ENCODE assay signal across 16 cellular contexts in the genomic region with DNA sequence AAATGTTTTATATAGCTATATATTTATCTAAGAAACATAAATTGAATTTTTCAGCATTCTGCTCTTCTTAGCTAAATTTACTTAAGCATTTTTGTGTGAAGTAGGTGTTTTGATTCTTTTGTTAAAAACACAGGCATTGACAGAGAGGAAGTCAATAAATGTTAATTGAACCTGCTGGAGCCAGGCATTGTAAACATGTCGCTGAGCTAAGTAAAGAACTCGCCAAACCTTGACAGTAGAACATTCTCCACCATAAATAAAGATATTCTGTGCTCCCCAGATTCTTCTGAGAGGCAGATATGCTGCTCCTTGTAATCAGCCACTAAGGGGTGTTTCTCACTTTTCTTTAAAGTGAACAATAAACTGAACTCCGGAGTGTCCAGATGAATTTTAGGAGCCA. TPM values are rescaled to one million over a fixed set of nuclear protein-coding genes. Genes with fewer than 3 reads are reported as not detected.
A peak's percentile ranks its signal among the peaks of the same experiment; 100 is the strongest.
DNase-seq lines count a peak whose midpoint lies in the region; ATAC-seq and TF ChIP-seq lines count a peak whose summit lies in the region.
"Had no signal": no experiment of that assay in that cellular context is flagged by ENCODE, and none has a peak within 500 bp of the region (broad histone marks: within the 10 kb centered on the region; RNA-seq: fewer than 3 reads in every experiment).

No MANE protein-coding gene starts in this region.

- peak overlapping the region in 2 of 5 experiments; percentile 31 to 49 for H3K4me3 Mint-ChIP-seq in brain
- no peak overlapping the region for H3K4me3 Mint-ChIP-seq in type B pancreatic cell
- H3K4me3 Mint-ChIP-seq in activated CD4-positive, alpha-beta T cell treated with anti-CD3 and anti-CD28 coated beads for 36 hours: no peak overlapping the region
- H3K4me3 Mint-ChIP-seq: T-helper 1 cell treated with Interleukin-12 subunit alpha and Interleukin-12 subunit beta and Interleukin-4 antibody, amounts not matched to agents 30 μg/mL and 1 μg/mL, for 36 hours had no signal

- H3K27me3 Mint-ChIP-seq in brain: no peaks in the 10 kb centered on the region
- no peaks in the 10 kb centered on the region for H3K27me3 Mint-ChIP-seq in type B pancreatic cell
- no peaks in the 10 kb centered on the region for H3K27me3 Mint-ChIP-seq in activated CD4-positive, alpha-beta T cell treated with anti-CD3 and anti-CD28 coated beads for 36 hours

- no peak overlapping the region for H3K4me3 ChIP-seq in muscle layer of duodenum (ENCODE audit: low read depth in 1 of 2, low read length in 2 of 2)
- H3K4me3 ChIP-seq: A549, testis had no signal

- H3K9me3 ChIP-seq in muscle layer of duodenum (ENCODE audit: control insufficient read depth in 1 of 2, low read length in 2 of 2): no peaks in the 10 kb centered on the region
- H3K9me3 ChIP-seq: A549, testis had no signal

- peaks cover 20% of the 10 kb centered on the region for H3K36me3 Mint-ChIP-seq in brain
- H3K36me3 Mint-ChIP-seq in type B pancreatic cell: peaks cover 10% of the 10 kb centered on the region
- H3K36me3 Mint-ChIP-seq in activated CD4-positive, alpha-beta T cell treated with anti-CD3 and anti-CD28 coated beads for 36 hours (ENCODE audit: low read depth): no peaks in the 10 kb centered on the region

- H3K9me3 Mint-ChIP-seq in brain: no peaks in the 10 kb centered on the region
- H3K9me3 Mint-ChIP-seq in type B pancreatic cell: no peaks in the 10 kb centered on the region
- H3K9me3 Mint-ChIP-seq in activated CD4-positive, alpha-beta T cell treated with anti-CD3 and anti-CD28 coated beads for 36 hours (ENCODE audit: low read depth): no peaks in the 10 kb centered on the region
- H3K9me3 Mint-ChIP-seq: T-helper 1 cell treated with Interleukin-12 subunit alpha and Interleukin-12 subunit beta and Interleukin-4 antibody, amounts not matched to agents 30 μg/mL and 1 μg/mL, for 36 hours had no signal

- intact Hi-C loops in activated CD4-positive, alpha-beta T cell treated with anti-CD3 and anti-CD28 coated beads for 36 hours (cut with DNase I, micrococcal nuclease): no loop called here

- H3K4me1 Mint-ChIP-seq in brain (peaks cover 26% of the 10 kb centered on the region), type B pancreatic cell (ENCODE audit: unreplicated experiment) (peaks cover 10% of the 10 kb centered on the region)
- H3K4me1 Mint-ChIP-seq in activated CD4-positive, alpha-beta T cell treated with anti-CD3 and anti-CD28 coated beads for 36 hours: no peaks in the 10 kb centered on the region

- no peaks in the 10 kb centered on the region for H3K27me3 ChIP-seq in muscle layer of duodenum (ENCODE audit: low read depth, low read length)
- H3K27me3 ChIP-seq: testis had no signal

- H3K27ac Mint-ChIP-seq in brain: peak overlapping the region in 4 of 5 experiments; percentile 70 to 89 (median 80)
- peak overlapping the region; percentile 64 for H3K27ac Mint-ChIP-seq in type B pancreatic cell
- no peak overlapping the region for H3K27ac Mint-ChIP-seq in activated CD4-positive, alpha-beta T cell treated with anti-CD3 and anti-CD28 coated beads for 36 hours
- H3K27ac Mint-ChIP-seq: T-helper 1 cell treated with Interleukin-12 subunit alpha and Interleukin-12 subunit beta and Interleukin-4 antibody, amounts not matched to agents 30 μg/mL and 1 μg/mL, for 36 hours had no signal

- no peak for ATAC-seq in activated CD4-positive, alpha-beta T cell treated with anti-CD3 and anti-CD28 coated beads for 36 hours

- POLR2A ChIA-PET in activated CD4-positive, alpha-beta T cell treated with anti-CD3 and anti-CD28 coated beads for 36 hours (lab: Charles Lee): no interaction called here

- H3K27ac ChIP-seq in muscle layer of duodenum (ENCODE audit: low read length): peak overlapping the region; percentile 52
- H3K27ac ChIP-seq: A549, testis had no signal

- H3K36me3 ChIP-seq in muscle layer of duodenum (ENCODE audit: control insufficient read depth in 1 of 2, insufficient read depth in 2 of 2, low read length in 2 of 2): peaks cover 0 to 7% of the 10 kb centered on the region in 2 donors

- no peak for TF ChIP-seq CTCF in brain (conservative IDR thresholded peaks at IDR 0.05)
- no peak for TF ChIP-seq CTCF in type B pancreatic cell (conservative IDR thresholded peaks at IDR 0.05)

- DNase-seq in NCI-H1105 treated with DMSO at 0.1 percent for 48 hours (lab: John Stamatoyannopoulos, UW): peak; percentile 26
- DNase-seq in NCI-H1105 (lab: John Stamatoyannopoulos, UW): no peak
- DNase-seq in type B pancreatic cell (ENCODE audit: extremely low spot score, unreplicated experiment): no peak
- DNase-seq in ureter (ENCODE audit: low spot score): no peak
- no peak for DNase-seq in activated CD4-positive, alpha-beta T cell treated with anti-CD3 and anti-CD28 coated beads for 36 hours
- DNase-seq in RKO (ENCODE audit: low spot score): no peak
- DNase-seq: activated CD4-positive, CD25-positive, alpha-beta regulatory T cell; GOT3; NCI-H2107; SHP77; testis had no signal

- CTCF ChIA-PET in activated CD4-positive, alpha-beta T cell treated with anti-CD3 and anti-CD28 coated beads for 36 hours (lab: Charles Lee): interaction anchor here (1.2 kb wide), 1 partner anchor 9 kb away, joined by 4 read pairs; no protein-coding TSS in a partner anchor

- peaks cover 0 to 31% of the 10 kb centered on the region in 2 donors for H3K4me1 ChIP-seq in muscle layer of duodenum (ENCODE audit: control insufficient read depth in 1 of 2, insufficient read depth in 2 of 2, low read length in 2 of 2)
- H3K4me1 ChIP-seq: A549, testis had no signal

RNA-seq across cellular contexts. Expression of gene SYNM, which starts 38.4 kb away (rescaled TPM):
- polyA plus RNA-seq in brain (ENCODE audit: insufficient read depth, low read depth, low replicate concordance): 20.2 TPM
- total RNA-seq in type B pancreatic cell (ENCODE audit: low replicate concordance) (2.2 and 4.1 TPM in 2 replicates), ureter (189 TPM)
- total RNA-seq in activated CD4-positive, alpha-beta T cell treated with anti-CD3 and anti-CD28 coated beads for 36 hours: under 1 TPM; 0.09 to 0.14 TPM
- total RNA-seq: HT-29 had no signal

Comparison
In these comparisons a context has a peak if more than half of its experiments do, and no peak if none do; other contexts are left out.
1. RNA of gene SYNM, which starts 38.4 kb away (total RNA-seq): 189 TPM in ureter (single experiment); 2.2 to 4.1 TPM in type B pancreatic cell and 0.09 to 0.14 TPM in activated CD4-positive, alpha-beta T cell treated with anti-CD3 and anti-CD28 coated beads for 36 hours; every median in the first group is over 10 times any median in the second.